1 cellular context compared by ENCODE assay signal in the genomic region with DNA sequence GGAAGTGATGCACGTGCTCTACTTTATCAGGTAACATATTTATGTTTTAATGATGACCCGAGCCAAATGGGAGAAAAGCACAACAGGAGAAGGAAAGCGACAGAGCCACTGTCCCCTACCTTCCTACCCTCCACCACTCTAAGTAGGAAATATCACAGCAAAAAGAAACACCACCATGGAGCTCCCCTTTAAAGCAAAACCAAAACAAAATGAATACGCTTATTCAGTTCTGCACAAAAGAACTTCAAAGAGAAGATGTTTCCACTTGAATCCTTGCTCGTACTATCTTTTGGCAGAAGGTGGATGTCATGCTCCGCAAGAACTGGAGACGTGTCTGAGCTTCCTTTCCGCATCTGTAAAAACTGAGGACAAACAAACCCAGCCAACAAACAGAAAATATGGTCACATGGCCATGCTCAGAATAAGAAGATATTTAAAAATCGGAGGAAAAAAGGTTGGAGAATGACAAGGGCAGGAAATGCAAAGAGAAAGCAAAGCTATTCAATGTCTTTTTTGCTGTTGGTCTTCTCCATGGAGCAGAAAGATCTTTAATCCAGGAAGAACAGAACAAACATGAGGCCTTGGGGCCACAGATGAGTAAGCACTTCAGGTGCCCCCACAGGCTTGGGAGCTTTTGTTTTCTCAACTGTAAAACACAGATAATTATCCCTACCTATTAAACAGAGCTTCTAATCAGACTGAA.
TF ChIP-seq lines count a peak whose summit lies in the region.

No MANE protein-coding gene starts in this region.

TF ChIP-seq in HepG2, 621 proteins besides CTCF, POLR2A, EP300 and RAD21:
- TF ChIP-seq, protein P1, sequence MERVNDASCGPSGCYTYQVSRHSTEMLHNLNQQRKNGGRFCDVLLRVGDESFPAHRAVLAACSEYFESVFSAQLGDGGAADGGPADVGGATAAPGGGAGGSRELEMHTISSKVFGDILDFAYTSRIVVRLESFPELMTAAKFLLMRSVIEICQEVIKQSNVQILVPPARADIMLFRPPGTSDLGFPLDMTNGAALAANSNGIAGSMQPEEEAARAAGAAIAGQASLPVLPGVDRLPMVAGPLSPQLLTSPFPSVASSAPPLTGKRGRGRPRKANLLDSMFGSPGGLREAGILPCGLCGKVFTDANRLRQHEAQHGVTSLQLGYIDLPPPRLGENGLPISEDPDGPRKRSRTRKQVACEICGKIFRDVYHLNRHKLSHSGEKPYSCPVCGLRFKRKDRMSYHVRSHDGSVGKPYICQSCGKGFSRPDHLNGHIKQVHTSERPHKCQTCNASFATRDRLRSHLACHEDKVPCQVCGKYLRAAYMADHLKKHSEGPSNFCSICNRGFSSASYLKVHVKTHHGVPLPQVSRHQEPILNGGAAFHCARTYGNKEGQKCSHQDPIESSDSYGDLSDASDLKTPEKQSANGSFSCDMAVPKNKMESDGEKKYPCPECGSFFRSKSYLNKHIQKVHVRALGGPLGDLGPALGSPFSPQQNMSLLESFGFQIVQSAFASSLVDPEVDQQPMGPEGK (CRISPR knock-in tag; IDR thresholded peaks at IDR 0.05) = peak; percentile 78
- TF ChIP-seq FOSL2 (CRISPR knock-in tag; IDR thresholded peaks at IDR 0.05) (peak; percentile 30; the same call in 1 of the 2 replicates), ELF3 (CRISPR knock-in tag; IDR thresholded peaks at IDR 0.05) (peak; percentile 30; the same call in 1 of the 2 replicates), HOMEZ (CRISPR knock-in tag; IDR thresholded peaks at IDR 0.05; ENCODE audit: low read depth) (peak; percentile 73; the same call in 1 of the 2 replicates), FOXJ3 (CRISPR knock-in tag; IDR thresholded peaks at IDR 0.05; ENCODE audit: borderline replicate concordance) (no peak), MXI1 (IDR thresholded peaks at IDR 0.05; ENCODE audit: borderline replicate concordance, low read depth, low read length) (no peak)
- TF ChIP-seq, protein P2, sequence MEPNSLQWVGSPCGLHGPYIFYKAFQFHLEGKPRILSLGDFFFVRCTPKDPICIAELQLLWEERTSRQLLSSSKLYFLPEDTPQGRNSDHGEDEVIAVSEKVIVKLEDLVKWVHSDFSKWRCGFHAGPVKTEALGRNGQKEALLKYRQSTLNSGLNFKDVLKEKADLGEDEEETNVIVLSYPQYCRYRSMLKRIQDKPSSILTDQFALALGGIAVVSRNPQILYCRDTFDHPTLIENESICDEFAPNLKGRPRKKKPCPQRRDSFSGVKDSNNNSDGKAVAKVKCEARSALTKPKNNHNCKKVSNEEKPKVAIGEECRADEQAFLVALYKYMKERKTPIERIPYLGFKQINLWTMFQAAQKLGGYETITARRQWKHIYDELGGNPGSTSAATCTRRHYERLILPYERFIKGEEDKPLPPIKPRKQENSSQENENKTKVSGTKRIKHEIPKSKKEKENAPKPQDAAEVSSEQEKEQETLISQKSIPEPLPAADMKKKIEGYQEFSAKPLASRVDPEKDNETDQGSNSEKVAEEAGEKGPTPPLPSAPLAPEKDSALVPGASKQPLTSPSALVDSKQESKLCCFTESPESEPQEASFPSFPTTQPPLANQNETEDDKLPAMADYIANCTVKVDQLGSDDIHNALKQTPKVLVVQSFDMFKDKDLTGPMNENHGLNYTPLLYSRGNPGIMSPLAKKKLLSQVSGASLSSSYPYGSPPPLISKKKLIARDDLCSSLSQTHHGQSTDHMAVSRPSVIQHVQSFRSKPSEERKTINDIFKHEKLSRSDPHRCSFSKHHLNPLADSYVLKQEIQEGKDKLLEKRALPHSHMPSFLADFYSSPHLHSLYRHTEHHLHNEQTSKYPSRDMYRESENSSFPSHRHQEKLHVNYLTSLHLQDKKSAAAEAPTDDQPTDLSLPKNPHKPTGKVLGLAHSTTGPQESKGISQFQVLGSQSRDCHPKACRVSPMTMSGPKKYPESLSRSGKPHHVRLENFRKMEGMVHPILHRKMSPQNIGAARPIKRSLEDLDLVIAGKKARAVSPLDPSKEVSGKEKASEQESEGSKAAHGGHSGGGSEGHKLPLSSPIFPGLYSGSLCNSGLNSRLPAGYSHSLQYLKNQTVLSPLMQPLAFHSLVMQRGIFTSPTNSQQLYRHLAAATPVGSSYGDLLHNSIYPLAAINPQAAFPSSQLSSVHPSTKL (CRISPR knock-in tag; IDR thresholded peaks at IDR 0.05) = 0 out of 2 replicates have a peak, but pooled peaks have one; percentile 11
